In the genomic region with DNA sequence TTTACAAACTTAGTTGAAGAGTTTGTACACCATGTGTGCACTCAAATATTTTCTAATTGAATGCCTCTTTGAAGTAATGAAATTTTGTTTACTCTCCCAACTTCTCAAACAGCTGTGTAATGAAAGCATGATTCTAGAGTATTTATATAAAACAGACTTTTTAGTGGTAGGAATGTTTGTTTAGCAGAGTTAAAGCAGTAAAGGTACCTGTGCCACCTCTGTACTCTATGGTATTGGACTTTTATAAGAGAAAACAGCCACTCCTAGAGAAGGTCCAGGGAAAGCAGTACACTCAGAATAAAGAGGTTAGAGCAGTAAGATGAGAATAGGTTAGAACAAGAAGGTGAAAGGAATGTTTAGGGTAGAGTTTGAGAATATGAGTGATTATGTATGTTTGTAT, we compare ENCODE assay signal across 27 cellular contexts.
"Had no signal": no experiment of that assay in that cellular context is flagged by ENCODE, and none has a peak within 500 bp of the region (broad histone marks: within the 10 kb centered on the region; RNA-seq: fewer than 3 reads in every experiment).

No MANE protein-coding gene starts in this region.

- DNase-seq: cerebellar nuclear complex; cortex of kidney; effector memory CD8-positive, alpha-beta T cell; erythroblast; esophagus squamous epithelium; foreskin melanocyte; glutamatergic neuron; hypothalamus; immature natural killer cell; islet precursor cell; mammary epithelial cell; mesendoderm; midbrain; naive thymus-derived CD8-positive, alpha-beta T cell; nephron progenitor cell; occipital lobe; pancreas; retina; right lobe of liver; small intestine; stimulated activated CD4-positive, alpha-beta T cell treated with anti-CD3 and anti-CD28 coated beads, Interleukin-15, amount 100 ng/mL, for 24 hours; stimulated activated CD4-positive, alpha-beta T cell treated with anti-CD3 and anti-CD28 coated beads, Interleukin-2, amount 100 ng/mL, for 48 hours; stimulated activated naive B cell treated with anti-CD40 and anti-IgM and Interleukin-4, amounts not matched to agents 10 μg/mL and 1 μg/mL and 100 μg/mL, for 72 hours; thyroid gland; uterus had no signal

- H3K27me3 ChIP-seq: esophagus squamous epithelium, heart right ventricle, pancreas, right lobe of liver, suprapubic skin, thyroid gland, uterus had no signal

- ATAC-seq: effector memory CD8-positive, alpha-beta T cell; naive thymus-derived CD8-positive, alpha-beta T cell; pancreas; right lobe of liver; stimulated activated naive B cell treated with anti-CD40 and anti-IgM and Interleukin-4, amounts not matched to agents 10 μg/mL and 1 μg/mL and 100 μg/mL, for 72 hours had no signal

- H3K36me3 ChIP-seq: esophagus squamous epithelium, heart right ventricle, pancreas, right lobe of liver, suprapubic skin, thyroid gland, uterus had no signal

- H3K4me1 ChIP-seq: esophagus squamous epithelium, pancreas, right lobe of liver, suprapubic skin, thyroid gland, uterus had no signal

- H3K4me3 ChIP-seq: esophagus squamous epithelium, heart right ventricle, pancreas, right lobe of liver, suprapubic skin, thyroid gland, uterus had no signal

- H3K27ac ChIP-seq: esophagus squamous epithelium, pancreas, right lobe of liver, suprapubic skin, thyroid gland, uterus had no signal

- H3K9me3 ChIP-seq: esophagus squamous epithelium, heart right ventricle, pancreas, right lobe of liver, suprapubic skin, thyroid gland, uterus had no signal
